19 cellular contexts compared by ENCODE assay signal in the genomic region with DNA sequence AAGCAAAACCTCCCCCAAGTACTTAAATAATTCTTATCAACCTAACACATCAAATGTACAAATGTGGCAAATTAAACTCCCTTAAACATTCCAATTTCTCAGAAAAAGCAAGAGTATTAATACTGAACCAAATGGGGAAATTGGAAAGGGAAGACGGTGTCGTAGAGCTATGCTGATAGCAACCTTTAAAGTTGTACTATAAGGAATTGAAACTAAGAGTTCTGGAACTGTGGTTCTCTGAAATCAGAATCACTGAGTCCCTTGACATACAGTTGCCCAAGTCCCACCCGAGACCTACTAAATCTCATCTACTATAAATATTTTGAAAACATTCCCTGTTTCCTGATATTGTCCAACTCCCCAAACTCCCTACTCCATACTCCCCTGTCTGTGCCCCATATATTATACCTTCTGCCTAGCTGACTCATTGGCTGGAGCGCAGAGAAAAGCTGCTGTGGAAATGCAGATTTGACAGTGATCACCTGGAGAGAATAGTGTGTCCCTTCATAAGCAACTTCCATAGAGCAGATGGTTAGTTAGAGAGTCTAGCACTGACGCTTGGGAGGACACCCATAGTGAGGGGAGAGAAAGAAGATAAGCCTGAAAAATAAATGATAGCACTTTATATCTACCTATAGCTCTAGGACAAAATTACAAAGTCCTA. TPM values are rescaled to one million over a fixed set of nuclear protein-coding genes. Genes with fewer than 3 reads are reported as not detected.
DNase-seq lines count a peak whose midpoint lies in the region; ATAC-seq and TF ChIP-seq lines count a peak whose summit lies in the region.
"Had no signal": no experiment of that assay in that cellular context is flagged by ENCODE, and none has a peak within 500 bp of the region (broad histone marks: within the 10 kb centered on the region; RNA-seq: fewer than 3 reads in every experiment).

No MANE protein-coding gene starts in this region.

- H3K4me1 Mint-ChIP-seq in CD4-positive, alpha-beta memory T cell: peaks cover 26 to 43% (median 34%) of the 10 kb centered on the region in 4 donors
- H3K4me1 Mint-ChIP-seq in IgD-negative memory B cell: peaks cover 10 to 30% (median 29%) of the 10 kb centered on the region in 3 donors
- peaks cover 27 to 50% (median 47%) of the 10 kb centered on the region in 4 donors for H3K4me1 Mint-ChIP-seq in naive thymus-derived CD8-positive, alpha-beta T cell

- no peak for DNase-seq in CD4-positive, alpha-beta memory T cell
- DNase-seq in cerebellar nuclear complex (lab: John Stamatoyannopoulos, UW): peak; percentile 13 to 77
- no peak for DNase-seq in naive thymus-derived CD8-positive, alpha-beta T cell
- no peak for DNase-seq in A673 (ENCODE audit: low spot score)
- no peak for DNase-seq in stimulated activated CD4-positive, alpha-beta T cell treated with anti-CD3 and anti-CD28 coated beads, Interleukin-4, amount 100 ng/mL, for 4 hours
- DNase-seq: activated T-cell treated with anti-CD3 and anti-CD28 coated beads, Interleukin-2, amount 50 U/mL, for 48 hours; GM23248; NCI-H1436 treated with DMSO at 0.1 percent for 48 hours; NCI-H2171; NCI-H524 treated with DMSO at 0.1 percent for 48 hours; psoas muscle; SHP77; stimulated activated naive CD4-positive, alpha-beta T cell had no signal

- H3K27me3 ChIP-seq in CD4-positive, alpha-beta memory T cell (ENCODE audit: insufficient read depth, low read length): no peaks in the 10 kb centered on the region
- no peaks in the 10 kb centered on the region for H3K27me3 ChIP-seq in A673 (replicated peaks; ENCODE audit: insufficient read depth, low read depth, low read length, poor library complexity)
- H3K27me3 ChIP-seq: ascending aorta had no signal

- POLR2A ChIA-PET in CD4-positive, alpha-beta memory T cell (lab: Charles Lee; ENCODE audit: partially characterized antibody): interaction anchor here (0.6 to 3.2 kb wide), 6 partner anchors 12 to 53 kb away, joined by 3 to 18 read pairs (median 12); a partner anchor contains a TSS
- POLR2A ChIA-PET in naive thymus-derived CD8-positive, alpha-beta T cell (lab: Charles Lee): interaction anchor here (0.6 to 2.6 kb wide), 10 partner anchors 14 to 1262 kb away, joined by 3 to 10 read pairs (median 4); a partner anchor contains a TSS
- POLR2A ChIA-PET in A673 (lab: Charles Lee; ENCODE audit: low non-redundant PET): no interaction called here

- intact Hi-C loops in CD4-positive, alpha-beta memory T cell (cut with micrococcal nuclease): no loop called here
- intact Hi-C loops in A673 (cut with micrococcal nuclease; ENCODE audit: unreplicated experiment): no loop called here

- no peaks in the 10 kb centered on the region for H3K27me3 Mint-ChIP-seq in CD4-positive, alpha-beta memory T cell
- H3K27me3 Mint-ChIP-seq in IgD-negative memory B cell: peaks cover 2% of the 10 kb centered on the region
- no peaks in the 10 kb centered on the region for H3K27me3 Mint-ChIP-seq in naive thymus-derived CD8-positive, alpha-beta T cell

- no peak for ATAC-seq in naive thymus-derived CD8-positive, alpha-beta T cell
- ATAC-seq in GM21447 (IDR thresholded peaks at IDR 0.05; ENCODE audit: unreplicated experiment) (no peak), HG03378 (IDR thresholded peaks at IDR 0.05; ENCODE audit: unreplicated experiment) (no peak)
- ATAC-seq: psoas muscle had no signal

- no TSS peak for BruUV-seq in A673 (replicated peaks; lab: Mats Ljungman, UMichigan)

- peak overlapping the region in 1 of 8 donors; percentile 21 for H3K4me3 Mint-ChIP-seq in CD4-positive, alpha-beta memory T cell
- H3K4me3 Mint-ChIP-seq in IgD-negative memory B cell: peak overlapping the region in 2 of 4 donors; percentile 6 to 25
- H3K4me3 Mint-ChIP-seq in naive thymus-derived CD8-positive, alpha-beta T cell: no peak overlapping the region
- H3K4me3 Mint-ChIP-seq: activated naive CD4-positive, alpha-beta T cell treated with anti-CD3 and anti-CD28 coated beads for 36 hours had no signal

- H3K4me3 ChIP-seq in CD4-positive, alpha-beta memory T cell (ENCODE audit: low read length in 2 of 2): no peak overlapping the region
- H3K4me3 ChIP-seq in A673 (ENCODE audit: low read depth, low read length, poor library complexity, severe bottlenecking): no peak overlapping the region
- H3K4me3 ChIP-seq: ascending aorta, GM23248, psoas muscle, thoracic aorta had no signal

- no peaks in the 10 kb centered on the region for H3K36me3 ChIP-seq in CD4-positive, alpha-beta memory T cell (ENCODE audit: insufficient read depth, low read length)
- no peaks in the 10 kb centered on the region for H3K36me3 ChIP-seq in A673 (ENCODE audit: insufficient read depth, low read length, poor library complexity, severe bottlenecking)
- H3K36me3 ChIP-seq: ascending aorta, thoracic aorta had no signal

- CTCF ChIA-PET in CD4-positive, alpha-beta memory T cell (lab: Charles Lee; ENCODE audit: partially characterized antibody): interaction anchor here (0.7 to 2.6 kb wide), 6 partner anchors 11 to 54 kb away, joined by 3 to 11 read pairs (median 4); a partner anchor contains a TSS
- CTCF ChIA-PET in A673 (lab: Charles Lee): no interaction called here

- H3K27ac ChIP-seq in CD4-positive, alpha-beta memory T cell (ENCODE audit: low read depth, low read length): no peak overlapping the region
- no peak overlapping the region for H3K27ac ChIP-seq in A673 (ENCODE audit: low read depth, low read length, poor library complexity, severe bottlenecking)
- H3K27ac ChIP-seq: ascending aorta, GM23248, psoas muscle, thoracic aorta had no signal

- no peaks in the 10 kb centered on the region for H3K36me3 Mint-ChIP-seq in CD4-positive, alpha-beta memory T cell
- H3K36me3 Mint-ChIP-seq in IgD-negative memory B cell: no peaks in the 10 kb centered on the region
- no peaks in the 10 kb centered on the region for H3K36me3 Mint-ChIP-seq in naive thymus-derived CD8-positive, alpha-beta T cell

- peaks cover 0 to 3% (median 0%) of the 10 kb centered on the region in 8 donors for H3K9me3 Mint-ChIP-seq in CD4-positive, alpha-beta memory T cell
- no peaks in the 10 kb centered on the region for H3K9me3 Mint-ChIP-seq in IgD-negative memory B cell
- H3K9me3 Mint-ChIP-seq in naive thymus-derived CD8-positive, alpha-beta T cell: no peaks in the 10 kb centered on the region
- H3K9me3 Mint-ChIP-seq: activated naive CD4-positive, alpha-beta T cell treated with anti-CD3 and anti-CD28 coated beads for 36 hours had no signal

- H3K27ac Mint-ChIP-seq in CD4-positive, alpha-beta memory T cell: peak overlapping the region in 4 of 7 donors; percentile 14 to 82 (median 44)
- H3K27ac Mint-ChIP-seq in IgD-negative memory B cell: peak overlapping the region; percentile 3 to 64 (median 10)
- H3K27ac Mint-ChIP-seq in naive thymus-derived CD8-positive, alpha-beta T cell: peak overlapping the region in 7 of 10 donors; percentile 6 to 75 (median 50)

- no peaks in the 10 kb centered on the region for H3K9me3 ChIP-seq in CD4-positive, alpha-beta memory T cell (ENCODE audit: control insufficient read depth in 1 of 2, low read length in 2 of 2)
- no peaks in the 10 kb centered on the region for H3K9me3 ChIP-seq in A673 (ENCODE audit: low read depth, low read length, poor library complexity, severe bottlenecking)
- H3K9me3 ChIP-seq: ascending aorta, psoas muscle, thoracic aorta had no signal

- TF ChIP-seq CTCF in A673 (conservative IDR thresholded peaks at IDR 0.05; ENCODE audit: low read depth, low read length): no peak

- peaks cover 43% of the 10 kb centered on the region for H3K4me1 ChIP-seq in CD4-positive, alpha-beta memory T cell (ENCODE audit: insufficient read depth, low read length)
- H3K4me1 ChIP-seq in A673 (ENCODE audit: insufficient read depth, low read length, poor library complexity, severe bottlenecking): no peaks in the 10 kb centered on the region
- H3K4me1 ChIP-seq: ascending aorta, psoas muscle had no signal

RNA-seq across cellular contexts. Expression of a gene that starts 51.4 kb away (rescaled TPM):
- 100 to 1,000 TPM; 653 to 670 TPM for total RNA-seq in CD4-positive, alpha-beta memory T cell
- 1,000 to 10,000 TPM; 1,454 to 1,558 TPM for polyA plus RNA-seq in CD4-positive, alpha-beta memory T cell
- polyA plus RNA-seq in IgD-negative memory B cell: 538 TPM
- 100 to 1,000 TPM; 733 to 793 TPM for total RNA-seq in naive thymus-derived CD8-positive, alpha-beta T cell
- polyA plus RNA-seq in naive thymus-derived CD8-positive, alpha-beta T cell: 1,000 to 10,000 TPM; 1,063 to 1,292 (median 1,234) TPM
- total RNA-seq in A673 (2021): 168 and 190 TPM in 2 replicates

Comparison
In these comparisons a context has a peak if more than half of its experiments do, and no peak if none do; other contexts are left out.
1. DNase-seq: peak in cerebellar nuclear complex (2 of 2); none in CD4-positive, alpha-beta memory T cell (0 of 5), naive thymus-derived CD8-positive, alpha-beta T cell (0 of 10), A673 (single experiment) and stimulated activated CD4-positive, alpha-beta T cell treated with anti-CD3 and anti-CD28 coated beads, Interleukin-4, amount 100 ng/mL, for 4 hours (0 of 2).
2. Peak in every context shown above with its lines, with median percentiles within 50 percentile points of each other: H3K27ac Mint-ChIP-seq.